ENCODE assay signal across 11 cellular contexts in the genomic region with DNA sequence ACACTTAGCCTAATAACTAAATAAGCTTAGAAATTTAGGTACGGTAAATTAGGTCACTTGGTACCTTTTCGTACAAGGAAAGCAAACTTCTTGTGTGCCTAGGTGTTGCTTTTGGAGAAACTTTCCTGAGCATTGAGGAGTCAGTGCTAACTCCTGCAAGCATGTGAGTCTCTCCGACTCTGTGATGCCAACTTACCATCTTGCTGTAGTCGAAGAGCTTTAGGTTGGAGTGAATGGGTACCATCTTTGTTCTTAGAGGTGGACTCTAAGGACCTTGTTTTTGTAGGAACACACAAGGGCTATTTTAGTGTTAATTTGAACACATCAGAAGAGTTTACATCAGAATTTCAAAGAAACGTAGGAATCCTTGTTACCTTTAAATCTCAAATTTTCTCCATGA.
DNase-seq lines count a peak whose midpoint lies in the region; ATAC-seq, FAIRE-seq and TF ChIP-seq lines count a peak whose summit lies in the region.
"Had no signal": no experiment of that assay in that cellular context is flagged by ENCODE, and none has a peak within 500 bp of the region (broad histone marks: within the 10 kb centered on the region; RNA-seq: fewer than 3 reads in every experiment).

No MANE protein-coding gene starts in this region.

- no peaks in the 10 kb centered on the region for H3K36me3 ChIP-seq in bronchial epithelial cell (ENCODE audit: control insufficient read depth, insufficient read depth, low read length)
- no peaks in the 10 kb centered on the region for H3K36me3 ChIP-seq in lung (ENCODE audit: control insufficient read depth in 2 of 2, insufficient read depth in 2 of 2, low read length in 2 of 2)
- H3K36me3 ChIP-seq in testis (ENCODE audit: low read depth, missing control alignments) = no peaks in the 10 kb centered on the region

- FAIRE-seq in bronchial epithelial cell (lab: Jason Lieb, UNC) = no peak
- FAIRE-seq: small intestine had no signal

- 84 to 92% methylated on average over 5 of the region's 5 CpGs for WGBS in lung, 2 donors
- WGBS in testis, 2 donors = 71 to 79% methylated on average over 5 of the region's 5 CpGs

- no peaks in the 10 kb centered on the region for H3K4me1 ChIP-seq in lung (ENCODE audit: control insufficient read depth in 2 of 2, insufficient read depth in 2 of 2, low read length in 2 of 2)
- H3K4me1 ChIP-seq in testis = no peaks in the 10 kb centered on the region

- ATAC-seq in lung (ENCODE audit: insufficient read depth, low FRiP score) (no peak), GM19463 (IDR thresholded peaks at IDR 0.05; ENCODE audit: unreplicated experiment) (no peak)

- intact Hi-C loops in testis (cut with DNase I; ENCODE audit: low total_unique reads) = no loop called here

- H3K9me3 ChIP-seq in lung (ENCODE audit: control insufficient read depth in 2 of 2, insufficient read depth in 1 of 2, low read length in 1 of 2) = no peaks in the 10 kb centered on the region
- no peaks in the 10 kb centered on the region for H3K9me3 ChIP-seq in testis

- H3K27ac ChIP-seq in lung (ENCODE audit: low read depth in 1 of 2, low read length in 1 of 2) (peak overlapping the region; percentile 33 to 83), testis (peak overlapping the region; percentile 76 to 93)

- peak; percentile 6 for DNase-seq in DMS 273 (lab: John Stamatoyannopoulos, UW; ENCODE audit: unreplicated experiment)
- DNase-seq in DMS 273 treated with DMSO at 0.1 percent for 48 hours (lab: John Stamatoyannopoulos, UW) = no peak
- peak; percentile 7 for DNase-seq in bronchial epithelial cell (ENCODE audit: low read depth)
- no peak for DNase-seq in lung (ENCODE audit: low spot score)
- DNase-seq in testis = no peak
- no peak for DNase-seq in Kasumi-1 (lab: John Stamatoyannopoulos, UW)
- DNase-seq in activated CD8-positive, alpha-beta memory T cell treated with anti-CD3 and anti-CD28 coated beads, Interleukin-2, amount 50 U/mL, for 4 hours = no peak
- DNase-seq: activated CD4-positive, CD25-positive, alpha-beta regulatory T cell; KG1 had no signal

- H3K4me3 ChIP-seq in bronchial epithelial cell (ENCODE audit: low read depth, low read length) (no peak overlapping the region), lung (no peak overlapping the region), testis (no peak overlapping the region)

- TF ChIP-seq CTCF in bronchial epithelial cell (IDR thresholded peaks at IDR 0.05; ENCODE audit: insufficient read depth, low read length, severe bottlenecking) (no peak), lung (IDR thresholded peaks at IDR 0.05; ENCODE audit: control extremely low read depth, extremely low read depth) (no peak), testis (IDR thresholded peaks at IDR 0.05) (no peak)

- TF ChIP-seq POLR2A in testis (IDR thresholded peaks at IDR 0.05) = no peak

- no peaks in the 10 kb centered on the region for H3K27me3 ChIP-seq in bronchial epithelial cell (ENCODE audit: control insufficient read depth, insufficient read depth, low read length)
- H3K27me3 ChIP-seq in lung (ENCODE audit: control insufficient read depth, insufficient read depth) = no peaks in the 10 kb centered on the region
- H3K27me3 ChIP-seq in testis = no peaks in the 10 kb centered on the region

Comparison
In these comparisons a context has a peak if more than half of its experiments do, and no peak if none do; other contexts are left out.
1. DNase-seq: peak in DMS 273 (single experiment) and bronchial epithelial cell (single experiment); none in DMS 273 treated with DMSO at 0.1 percent for 48 hours (single experiment), lung (single experiment), testis (single experiment), Kasumi-1 (0 of 2) and activated CD8-positive, alpha-beta memory T cell treated with anti-CD3 and anti-CD28 coated beads, Interleukin-2, amount 50 U/mL, for 4 hours (single experiment).